ENCODE assay signal across 11 cellular contexts in the genomic region with DNA sequence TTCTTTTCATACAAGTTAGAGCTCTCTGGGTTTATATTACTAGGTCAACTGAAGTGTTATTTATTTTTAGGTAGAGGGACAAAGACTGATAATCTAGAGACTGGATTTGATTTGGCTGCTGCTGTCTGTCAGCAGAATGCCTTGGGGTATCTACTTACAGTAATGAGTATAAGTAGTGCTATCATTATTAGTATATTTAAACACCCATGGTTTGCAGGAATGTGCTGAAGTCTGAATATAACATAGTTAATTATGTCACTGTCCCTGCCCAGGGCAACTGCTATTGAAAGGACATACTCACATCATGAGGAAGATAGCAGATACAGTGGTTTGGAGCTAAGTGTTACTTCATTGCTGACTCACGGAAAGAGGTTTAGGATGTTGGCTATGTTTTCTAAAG.
"Had no signal": no experiment of that assay in that cellular context is flagged by ENCODE, and none has a peak within 500 bp of the region (broad histone marks: within the 10 kb centered on the region; RNA-seq: fewer than 3 reads in every experiment).

No MANE protein-coding gene starts in this region.

- H3K4me3 ChIP-seq: dorsolateral prefrontal cortex, ovary had no signal

- DNase-seq: activated B cell treated with CpG ODN at 0.5 μM for 24 hours; activated CD4-positive, alpha-beta T cell treated with anti-CD3 and anti-CD28 coated beads, Interleukin-2, amount 10 ng/mL, durations not matched to agents 24 days and 14 days; activated naive CD4-positive, alpha-beta T cell treated with anti-CD3 and anti-CD28 coated beads for 36 hours; dorsolateral prefrontal cortex; glutamatergic neuron; immature natural killer cell; mesendoderm; ovary; small intestine had no signal

- ATAC-seq: esophagus mucosa, left lobe of liver had no signal

- H3K36me3 ChIP-seq: ovary had no signal

- H3K27me3 ChIP-seq: ovary had no signal

- H3K9me3 ChIP-seq: ovary had no signal

- H3K27ac ChIP-seq: dorsolateral prefrontal cortex, ovary had no signal
